14 cellular contexts compared by ENCODE assay signal in genomic region chr19:38697197-38697596, GRCh38. TPM values are rescaled to one million over a fixed set of nuclear protein-coding genes. Genes with fewer than 3 reads are reported as not detected.
DNase-seq lines count a peak whose midpoint lies in the region; ATAC-seq and TF ChIP-seq lines count a peak whose summit lies in the region.
"Had no signal": no experiment of that assay in that cellular context is flagged by ENCODE, and none has a peak within 500 bp of the region (broad histone marks: within the 10 kb centered on the region; RNA-seq: fewer than 3 reads in every experiment).

No MANE protein-coding gene starts in this region.

- peaks cover 4% of the 10 kb centered on the region; the same call in 1 of the 2 replicates for H3K36me3 ChIP-seq in GM23338 (ENCODE audit: insufficient read depth)
- peaks cover 0 to 21% of the 10 kb centered on the region in 2 donors for H3K36me3 ChIP-seq in gastroesophageal sphincter
- H3K36me3 ChIP-seq in spleen = peaks cover 0 to 63% (median 20%) of the 10 kb centered on the region in 6 donors

- H2AFZ ChIP-seq in GM23338 = no peak overlapping the region

- no peak for TF ChIP-seq EP300 in gastroesophageal sphincter (IDR thresholded peaks at IDR 0.05)

- no peak for TF ChIP-seq POLR2A in gastroesophageal sphincter (IDR thresholded peaks at IDR 0.05)
- no peak for TF ChIP-seq POLR2A in spleen (IDR thresholded peaks at IDR 0.05)

- peaks cover 83% of the 10 kb centered on the region for H3K79me2 ChIP-seq in GM23338 (replicated peaks; ENCODE audit: insufficient read depth)

- peaks cover 46% of the 10 kb centered on the region for H3K36me3 Mint-ChIP-seq in GM23338 (ENCODE audit: low read depth)
- peaks cover 11% of the 10 kb centered on the region for H3K36me3 Mint-ChIP-seq in activated CD8-positive, alpha-beta memory T cell treated with anti-CD3 and anti-CD28 coated beads, Interleukin-2, amount 10 ng/mL, durations not matched to agents 7 days and 5 days

- in situ Hi-C loops in G401 (cut with HindIII; ENCODE audit: low sequenced_read_pairs) = no loop called here

- H3K27ac ChIP-seq in GM23338 (ENCODE audit: low read depth) = peak overlapping the region; percentile 74
- H3K27ac ChIP-seq in angular gyrus (ENCODE audit: low read depth, low read length) = peak overlapping the region; percentile 73
- H3K27ac ChIP-seq in gastroesophageal sphincter = peak overlapping the region; percentile 90 to 100 (median 94)
- H3K27ac ChIP-seq in spleen = peak overlapping the region in 7 of 8 donors; percentile 64 to 91 (median 85)
- H3K27ac ChIP-seq: C4-2B, VCaP had no signal

- H3K27ac Mint-ChIP-seq in GM23338 = no peak overlapping the region
- no peak overlapping the region for H3K27ac Mint-ChIP-seq in activated CD8-positive, alpha-beta memory T cell treated with anti-CD3 and anti-CD28 coated beads, Interleukin-2, amount 10 ng/mL, durations not matched to agents 7 days and 5 days
- H3K27ac Mint-ChIP-seq: naive thymus-derived CD4-positive, alpha-beta T cell had no signal

- CTCF ChIA-PET in activated CD8-positive, alpha-beta memory T cell treated with anti-CD3 and anti-CD28 coated beads, Interleukin-2, amount 10 ng/mL, durations not matched to agents 7 days and 5 days (lab: Charles Lee) = no interaction called here

- ATAC-seq in GM23338 = no peak
- no peak for ATAC-seq in gastroesophageal sphincter
- ATAC-seq in activated CD8-positive, alpha-beta memory T cell treated with anti-CD3 and anti-CD28 coated beads, Interleukin-2, amount 10 ng/mL, durations not matched to agents 7 days and 5 days = no peak
- ATAC-seq: naive thymus-derived CD4-positive, alpha-beta T cell had no signal

- TF ChIP-seq CTCF in GM23338 (conservative IDR thresholded peaks at IDR 0.05; ENCODE audit: low read depth in 2 of 2) = no peak
- TF ChIP-seq CTCF in gastroesophageal sphincter (IDR thresholded peaks at IDR 0.05) = no peak
- TF ChIP-seq CTCF in spleen (IDR thresholded peaks at IDR 0.05 in 8 of 11, conservative IDR thresholded peaks at IDR 0.05 in 3 of 11) = no peak

- H3K9me3 Mint-ChIP-seq in GM23338 = no peaks in the 10 kb centered on the region
- H3K9me3 Mint-ChIP-seq in activated CD8-positive, alpha-beta memory T cell treated with anti-CD3 and anti-CD28 coated beads, Interleukin-2, amount 10 ng/mL, durations not matched to agents 7 days and 5 days (ENCODE audit: low read depth) = no peaks in the 10 kb centered on the region
- H3K9me3 Mint-ChIP-seq: naive thymus-derived CD4-positive, alpha-beta T cell had no signal

- H4K20me1 ChIP-seq in GM23338 (replicated peaks; ENCODE audit: insufficient read depth) = peaks cover 30% of the 10 kb centered on the region

- H3K9me3 ChIP-seq in gastroesophageal sphincter (no peaks in the 10 kb centered on the region), spleen (no peaks in the 10 kb centered on the region)

- no peak overlapping the region for H3K4me2 ChIP-seq in GM23338

- 0 out of 2 replicates have a peak, but pooled peaks cover 11% of the 10 kb centered on the region for H3F3A ChIP-seq in GM23338 (replicated peaks; ENCODE audit: low read depth)

- no peaks in the 10 kb centered on the region for H3K27me3 ChIP-seq in GM23338 (ENCODE audit: insufficient read depth)
- H3K27me3 ChIP-seq in gastroesophageal sphincter = no peaks in the 10 kb centered on the region
- H3K27me3 ChIP-seq in spleen (replicated peaks in 1 of 7) = no peaks in the 10 kb centered on the region

- no peaks in the 10 kb centered on the region for H3K9me2 ChIP-seq in GM23338 (ENCODE audit: insufficient read depth)

- 71% methylated on average over 4 of the region's 6 CpGs; no CpG with 5 or more reads in 1 of the 2 donors for WGBS in gastroesophageal sphincter (ENCODE audit: low coverage in 1 of 2), 2 donors
- WGBS in spleen, 5 donors = 86 to 95% (median 89%) methylated on average over 6 of the region's 6 CpGs

- DNase-seq in GM23338 (ENCODE audit: low spot score) = no peak
- no peak for DNase-seq in spleen
- DNase-seq in cerebellar cortex (ENCODE audit: low spot score) = no peak
- no peak for DNase-seq in activated CD8-positive, alpha-beta memory T cell treated with anti-CD3 and anti-CD28 coated beads, Interleukin-2, amount 10 ng/mL, durations not matched to agents 7 days and 5 days
- no peak for DNase-seq in NCI-H2171 treated with DMSO at 0.1 percent for 48 hours (lab: John Stamatoyannopoulos, UW)
- DNase-seq in G401 (ENCODE audit: low spot score) = no peak
- DNase-seq: activated T-cell treated with anti-CD3 and anti-CD28 coated beads, Interleukin-2, amount 50 U/mL, for 1 hour; naive thymus-derived CD4-positive, alpha-beta T cell; NCI-H226; SHP77 had no signal

- intact Hi-C loops in spleen (cut with DNase I; ENCODE audit: low total_unique reads) = no loop called here

- H3K4me3 Mint-ChIP-seq in GM23338 = no peak overlapping the region
- no peak overlapping the region for H3K4me3 Mint-ChIP-seq in activated CD8-positive, alpha-beta memory T cell treated with anti-CD3 and anti-CD28 coated beads, Interleukin-2, amount 10 ng/mL, durations not matched to agents 7 days and 5 days

- no peak overlapping the region for H3K4me3 ChIP-seq in GM23338
- no peak overlapping the region for H3K4me3 ChIP-seq in gastroesophageal sphincter
- no peak overlapping the region for H3K4me3 ChIP-seq in spleen

- H3K4me1 ChIP-seq in GM23338 (ENCODE audit: insufficient read depth) (peaks cover 37% of the 10 kb centered on the region), gastroesophageal sphincter (peaks cover 17 to 100% (median 86%) of the 10 kb centered on the region in 3 donors), spleen (peaks cover 77 to 100% (median 90%) of the 10 kb centered on the region in 6 donors)

- peaks cover 70% of the 10 kb centered on the region for H3K4me1 Mint-ChIP-seq in GM23338
- H3K4me1 Mint-ChIP-seq in activated CD8-positive, alpha-beta memory T cell treated with anti-CD3 and anti-CD28 coated beads, Interleukin-2, amount 10 ng/mL, durations not matched to agents 7 days and 5 days = peaks cover 65% of the 10 kb centered on the region

- H3K27me3 Mint-ChIP-seq in GM23338 (ENCODE audit: insufficient read depth, low read depth, poor library complexity) = peaks cover 32% of the 10 kb centered on the region
- no peaks in the 10 kb centered on the region for H3K27me3 Mint-ChIP-seq in activated CD8-positive, alpha-beta memory T cell treated with anti-CD3 and anti-CD28 coated beads, Interleukin-2, amount 10 ng/mL, durations not matched to agents 7 days and 5 days
- H3K27me3 Mint-ChIP-seq: naive thymus-derived CD4-positive, alpha-beta T cell had no signal

TF ChIP-seq in GM23338, 12 proteins besides CTCF, POLR2A, EP300 and RAD21 (continues in another document):
- TF ChIP-seq EZH2 (IDR thresholded peaks at IDR 0.05; ENCODE audit: low read depth, unreplicated experiment) = no peak
- no peak for TF ChIP-seq ZNF331 (CRISPR knock-in tag; IDR thresholded peaks at IDR 0.05; ENCODE audit: low read depth)
- TF ChIP-seq, protein P1, sequence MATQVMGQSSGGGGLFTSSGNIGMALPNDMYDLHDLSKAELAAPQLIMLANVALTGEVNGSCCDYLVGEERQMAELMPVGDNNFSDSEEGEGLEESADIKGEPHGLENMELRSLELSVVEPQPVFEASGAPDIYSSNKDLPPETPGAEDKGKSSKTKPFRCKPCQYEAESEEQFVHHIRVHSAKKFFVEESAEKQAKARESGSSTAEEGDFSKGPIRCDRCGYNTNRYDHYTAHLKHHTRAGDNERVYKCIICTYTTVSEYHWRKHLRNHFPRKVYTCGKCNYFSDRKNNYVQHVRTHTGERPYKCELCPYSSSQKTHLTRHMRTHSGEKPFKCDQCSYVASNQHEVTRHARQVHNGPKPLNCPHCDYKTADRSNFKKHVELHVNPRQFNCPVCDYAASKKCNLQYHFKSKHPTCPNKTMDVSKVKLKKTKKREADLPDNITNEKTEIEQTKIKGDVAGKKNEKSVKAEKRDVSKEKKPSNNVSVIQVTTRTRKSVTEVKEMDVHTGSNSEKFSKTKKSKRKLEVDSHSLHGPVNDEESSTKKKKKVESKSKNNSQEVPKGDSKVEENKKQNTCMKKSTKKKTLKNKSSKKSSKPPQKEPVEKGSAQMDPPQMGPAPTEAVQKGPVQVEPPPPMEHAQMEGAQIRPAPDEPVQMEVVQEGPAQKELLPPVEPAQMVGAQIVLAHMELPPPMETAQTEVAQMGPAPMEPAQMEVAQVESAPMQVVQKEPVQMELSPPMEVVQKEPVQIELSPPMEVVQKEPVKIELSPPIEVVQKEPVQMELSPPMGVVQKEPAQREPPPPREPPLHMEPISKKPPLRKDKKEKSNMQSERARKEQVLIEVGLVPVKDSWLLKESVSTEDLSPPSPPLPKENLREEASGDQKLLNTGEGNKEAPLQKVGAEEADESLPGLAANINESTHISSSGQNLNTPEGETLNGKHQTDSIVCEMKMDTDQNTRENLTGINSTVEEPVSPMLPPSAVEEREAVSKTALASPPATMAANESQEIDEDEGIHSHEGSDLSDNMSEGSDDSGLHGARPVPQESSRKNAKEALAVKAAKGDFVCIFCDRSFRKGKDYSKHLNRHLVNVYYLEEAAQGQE (IDR thresholded peaks at IDR 0.05; ENCODE audit: unreplicated experiment) = no peak
- TF ChIP-seq CREB1 (CRISPR knock-in tag; IDR thresholded peaks at IDR 0.05; ENCODE audit: low read depth) = no peak
- no peak for TF ChIP-seq NANOG (IDR thresholded peaks at IDR 0.05; ENCODE audit: borderline replicate concordance)
- TF ChIP-seq STAT1 (IDR thresholded peaks at IDR 0.05; ENCODE audit: unreplicated experiment) = no peak
- no peak for TF ChIP-seq JUNB (IDR thresholded peaks at IDR 0.05; ENCODE audit: unreplicated experiment)

RNA-seq across cellular contexts. Expression of gene CAPN12, which starts 47.1 kb away (rescaled TPM):
- 8.0 and 20.5 TPM in 2 replicates for total RNA-seq in GM23338 (2014; rRNA removed; shearing (Covaris generic))
- 19.1 and 21.8 TPM in 2 replicates for polyA plus RNA-seq in GM23338 (2016; fragmentation: Nextera tagmentation; extraction: Ambion mirVana)
- total RNA-seq in gastroesophageal sphincter = 1 to 10 TPM in 2 of 4 donors, under 1 TPM in 1, not detected in 1; 0.93 to 2.2 (median 1.1) TPM
- total RNA-seq in spleen = 10 to 100 TPM in 5 of 7 donors, 1 to 10 TPM in 2; 9.0 to 25.6 (median 12.6) TPM
- polyA plus RNA-seq in spleen = 10 to 100 TPM; 15.2 to 33.3 (median 29.1) TPM
- total RNA-seq in activated CD8-positive, alpha-beta memory T cell treated with anti-CD3 and anti-CD28 coated beads, Interleukin-2, amount 10 ng/mL, durations not matched to agents 7 days and 5 days = 10 to 100 TPM in 1 of 2 experiments, 1 to 10 TPM in 1; 8.4 to 17.5 TPM
- total RNA-seq in G401 (2014; rRNA removed; shearing (Covaris generic)) = 5.3 and 5.8 TPM in 2 replicates

RNA-seq across cellular contexts. Expression of gene ACTN4, which starts 49.7 kb away (rescaled TPM):
- 379 and 427 TPM in 2 replicates for total RNA-seq in GM23338 (2014; rRNA removed; shearing (Covaris generic))
- polyA plus RNA-seq in GM23338 (2016; fragmentation: Nextera tagmentation; extraction: Ambion mirVana) (54.6 and 68.9 TPM in 2 replicates), spleen (100 to 1,000 TPM in 1 of 3 donors, 10 to 100 TPM in 2; 39.3 to 185 (median 51.2) TPM)
- total RNA-seq in gastroesophageal sphincter (100 to 1,000 TPM; 337 to 938 (median 507) TPM), spleen (100 to 1,000 TPM; 360 to 621 (median 487) TPM)
- total RNA-seq in activated CD8-positive, alpha-beta memory T cell treated with anti-CD3 and anti-CD28 coated beads, Interleukin-2, amount 10 ng/mL, durations not matched to agents 7 days and 5 days = 100 to 1,000 TPM; 413 to 433 TPM
- 173 and 182 TPM in 2 replicates for total RNA-seq in G401 (2014; rRNA removed; shearing (Covaris generic))
